ENCODE assay signal across 21 cellular contexts in genomic region chr4:56360071-56360470, GRCh38.
"Had no signal": no experiment of that assay in that cellular context is flagged by ENCODE, and none has a peak within 500 bp of the region (broad histone marks: within the 10 kb centered on the region; RNA-seq: fewer than 3 reads in every experiment).

No MANE protein-coding gene starts in this region.

- ATAC-seq: activated T-cell treated with anti-CD3 and anti-CD28 coated beads, Interleukin-2, amount 50 U/mL, for 72 hours; foreskin keratinocyte; natural killer cell; T-helper 17 cell had no signal

- DNase-seq: activated CD4-positive, alpha-beta T cell treated with anti-CD3 and anti-CD28 coated beads, Interleukin-2, amount 10 ng/mL, durations not matched to agents 24 days and 14 days; activated CD4-positive, CD25-positive, alpha-beta regulatory T cell; activated CD8-positive, alpha-beta memory T cell treated with anti-CD3 and anti-CD28 coated beads, Interleukin-2, amount 50 U/mL, for 48 hours; activated gamma-delta T cell treated with Interleukin-2 at 50 U/mL for 16 hours; activated T-cell treated with anti-CD3 and anti-CD28 coated beads, Interleukin-2, amount 50 U/mL, for 72 hours; aorta; erythroblast; foreskin keratinocyte; glutamatergic neuron; hypothalamus; left ventricle myocardium inferior; natural killer cell; posterior cingulate gyrus; stimulated activated CD4-positive, alpha-beta T cell treated with anti-CD3 and anti-CD28 coated beads, Interleukin-4, amount 100 ng/mL, for 4 hours; stimulated activated CD8-positive, alpha-beta memory T cell treated with anti-CD3 and anti-CD28 coated beads, Interleukin-4, amount 100 ng/mL, for 48 hours; stimulated activated naive CD4-positive, alpha-beta T cell treated with Interleukin-2 at 50 U/mL for 16 hours; substantia nigra; T-helper 17 cell; uterus had no signal

- H3K4me3 ChIP-seq: left ventricle myocardium inferior, skin epidermis, tibial nerve, uterus had no signal
